Comparison of ENCODE assay signal across 18 cellular contexts in genomic region chr11:87046824-87047223, GRCh38. TPM values are rescaled to one million over a fixed set of nuclear protein-coding genes. Genes with fewer than 3 reads are reported as not detected.
DNase-seq lines count a peak whose midpoint lies in the region; ATAC-seq, FAIRE-seq and TF ChIP-seq lines count a peak whose summit lies in the region.
"Had no signal": no experiment of that assay in that cellular context is flagged by ENCODE, and none has a peak within 500 bp of the region (broad histone marks: within the 10 kb centered on the region; RNA-seq: fewer than 3 reads in every experiment).

No MANE protein-coding gene starts in this region.

- H3K36me3 Mint-ChIP-seq in WTC11 (peaks cover 17% of the 10 kb centered on the region), endodermal cell (ENCODE audit: low read depth) (peaks cover 48% of the 10 kb centered on the region), nephron progenitor cell (ENCODE audit: low read depth) (peaks cover 55% of the 10 kb centered on the region), Caco-2 (ENCODE audit: insufficient read depth, unreplicated experiment) (peaks cover 24% of the 10 kb centered on the region)
- H3K36me3 Mint-ChIP-seq in stimulated activated memory B cell treated with anti-CD40 and anti-IgM and Interleukin-4, amounts not matched to agents 10 μg/mL and 1 μg/mL and 100 μg/mL, for 72 hours = peaks cover 33% of the 10 kb centered on the region

- no peaks in the 10 kb centered on the region for H3K27me3 ChIP-seq in endodermal cell (ENCODE audit: control insufficient read depth, insufficient read depth, low read length, poor library complexity, severe bottlenecking)
- no peaks in the 10 kb centered on the region for H3K27me3 ChIP-seq in Caco-2 (replicated peaks; ENCODE audit: control insufficient read depth, insufficient read depth, low read length)
- H3K27me3 ChIP-seq: BLaER1 had no signal

- H3K9ac ChIP-seq in endodermal cell (ENCODE audit: extremely low read depth, low read length, poor library complexity, severe bottlenecking) = no peak overlapping the region
- H3K9ac ChIP-seq: BLaER1 had no signal

- H3K27me3 Mint-ChIP-seq in WTC11 (ENCODE audit: low read depth) = no peaks in the 10 kb centered on the region
- H3K27me3 Mint-ChIP-seq in endodermal cell (ENCODE audit: insufficient read depth) = no peaks in the 10 kb centered on the region
- peaks cover 2% of the 10 kb centered on the region for H3K27me3 Mint-ChIP-seq in nephron progenitor cell (ENCODE audit: low read depth, poor library complexity)
- H3K27me3 Mint-ChIP-seq in stimulated activated memory B cell treated with anti-CD40 and anti-IgM and Interleukin-4, amounts not matched to agents 10 μg/mL and 1 μg/mL and 100 μg/mL, for 72 hours = no peaks in the 10 kb centered on the region
- H3K27me3 Mint-ChIP-seq in Caco-2 (ENCODE audit: insufficient read depth, unreplicated experiment) = no peaks in the 10 kb centered on the region
- H3K27me3 Mint-ChIP-seq: B cell; CD4-positive, CD25-positive, alpha-beta regulatory T cell had no signal

- no peak overlapping the region for H3K27ac ChIP-seq in endodermal cell (ENCODE audit: low read depth, low read length)
- H3K27ac ChIP-seq: BLaER1, C4-2B had no signal

- CTCF ChIA-PET in WTC11 (lab: Charles Lee) = no interaction called here
- CTCF ChIA-PET in Caco-2 (lab: Charles Lee) = no interaction called here

- H3K9me3 Mint-ChIP-seq in WTC11 (0 out of 2 replicates have a peak, but pooled peaks cover 3% of the 10 kb centered on the region), endodermal cell (peaks cover 21% of the 10 kb centered on the region), nephron progenitor cell (peaks cover 51% of the 10 kb centered on the region), Caco-2 (ENCODE audit: unreplicated experiment) (peaks cover 12% of the 10 kb centered on the region)
- no peaks in the 10 kb centered on the region for H3K9me3 Mint-ChIP-seq in stimulated activated memory B cell treated with anti-CD40 and anti-IgM and Interleukin-4, amounts not matched to agents 10 μg/mL and 1 μg/mL and 100 μg/mL, for 72 hours
- H3K9me3 Mint-ChIP-seq: CD8-positive, alpha-beta T cell had no signal

- FAIRE-seq in GM12892 (lab: Jason Lieb, UNC) = peak; percentile 38
- FAIRE-seq: G401.6, GM19239 had no signal

- 100% methylated on average over 2 of the region's 2 CpGs; no CpG with 5 or more reads in 1 of the 2 experiments for WGBS in endodermal cell (ENCODE audit: insufficient coverage in 1 of 2, insufficient read length in 1 of 2), 2 experiments

- no peak for DNase-seq in GM12892 (ENCODE audit: insufficient read length)
- no peak for DNase-seq in WTC11 (ENCODE audit: low spot score)
- DNase-seq in endodermal cell = no peak
- no peak for DNase-seq in nephron progenitor cell
- DNase-seq in Caco-2 = no peak
- DNase-seq: CD4-positive, CD25-positive, alpha-beta regulatory T cell; CD8-positive, alpha-beta T cell; DND-41; GOT3; H7; HCEC 1CT had no signal

- no peak for ATAC-seq in WTC11
- no peak for ATAC-seq in stimulated activated memory B cell treated with anti-CD40 and anti-IgM and Interleukin-4, amounts not matched to agents 10 μg/mL and 1 μg/mL and 100 μg/mL, for 72 hours
- ATAC-seq in GM19351 (IDR thresholded peaks at IDR 0.05; ENCODE audit: unreplicated experiment) = no peak
- ATAC-seq: CD8-positive, alpha-beta T cell had no signal

- H3K9me3 ChIP-seq in endodermal cell (ENCODE audit: control insufficient read depth, low read length) (peaks cover 54% of the 10 kb centered on the region), Caco-2 (no peaks in the 10 kb centered on the region)

- H3K4me3 Mint-ChIP-seq in WTC11 = peak overlapping the region; percentile 47
- no peak overlapping the region for H3K4me3 Mint-ChIP-seq in endodermal cell
- no peak overlapping the region for H3K4me3 Mint-ChIP-seq in nephron progenitor cell
- H3K4me3 Mint-ChIP-seq in stimulated activated memory B cell treated with anti-CD40 and anti-IgM and Interleukin-4, amounts not matched to agents 10 μg/mL and 1 μg/mL and 100 μg/mL, for 72 hours = no peak overlapping the region
- H3K4me3 Mint-ChIP-seq in Caco-2 (ENCODE audit: unreplicated experiment) = no peak overlapping the region
- H3K4me3 Mint-ChIP-seq: B cell; CD4-positive, CD25-positive, alpha-beta regulatory T cell; CD8-positive, alpha-beta T cell had no signal

- no TSS peak for BruUV-seq in Caco-2 (replicated peaks; lab: Mats Ljungman, UMichigan)

- no peak for TF ChIP-seq CTCF in WTC11 (IDR thresholded peaks at IDR 0.05)
- TF ChIP-seq CTCF in endodermal cell (conservative IDR thresholded peaks at IDR 0.05) = no peak
- no peak for TF ChIP-seq CTCF in nephron progenitor cell (IDR thresholded peaks at IDR 0.05)
- no peak for TF ChIP-seq CTCF in Caco-2 (IDR thresholded peaks at IDR 0.05; ENCODE audit: insufficient read depth in 1 of 2, low read depth in 1 of 2, low read length in 1 of 2, severe bottlenecking in 1 of 2, unreplicated experiment in 1 of 2)

- POLR2A ChIA-PET in WTC11 (lab: Charles Lee) = interaction anchor here (1.0 kb wide), 1 partner anchor 9 kb away, joined by 3 read pairs; the partner anchor contains the start of gene TMEM135
- POLR2A ChIA-PET in Caco-2 (lab: Charles Lee) = interaction anchor here (0.6 kb wide), 1 partner anchor 55 kb away, joined by 6 read pairs; no protein-coding TSS in a partner anchor

- TF ChIP-seq POLR2A in GM12892 (IDR thresholded peaks at IDR 0.05; ENCODE audit: low read depth, low read length) = no peak

- H3K4me1 Mint-ChIP-seq in WTC11 (peaks cover 10% of the 10 kb centered on the region), endodermal cell (peaks cover 4% of the 10 kb centered on the region), nephron progenitor cell (no peaks in the 10 kb centered on the region), Caco-2 (ENCODE audit: low read depth, unreplicated experiment) (peaks cover 8% of the 10 kb centered on the region)
- H3K4me1 Mint-ChIP-seq in stimulated activated memory B cell treated with anti-CD40 and anti-IgM and Interleukin-4, amounts not matched to agents 10 μg/mL and 1 μg/mL and 100 μg/mL, for 72 hours = peaks cover 6% of the 10 kb centered on the region
- H3K4me1 Mint-ChIP-seq: B cell had no signal

- peak overlapping the region; percentile 64 for H3K4me3 ChIP-seq in endodermal cell (ENCODE audit: low read length)
- no peak overlapping the region for H3K4me3 ChIP-seq in Caco-2 (ENCODE audit: low read depth, low read length)
- H3K4me3 ChIP-seq: BLaER1 had no signal

- no peaks in the 10 kb centered on the region for H3K4me1 ChIP-seq in endodermal cell (ENCODE audit: control insufficient read depth, insufficient read depth, low read length)
- H3K4me1 ChIP-seq in Caco-2 = peaks cover 11% of the 10 kb centered on the region
- H3K4me1 ChIP-seq: BLaER1 had no signal

- H3K36me3 ChIP-seq in endodermal cell (ENCODE audit: control insufficient read depth, insufficient read depth, low read length) (peaks cover 52% of the 10 kb centered on the region), Caco-2 (ENCODE audit: control insufficient read depth, insufficient read depth, low read length) (peaks cover 1% of the 10 kb centered on the region; the same call in 1 of the 2 replicates)

- intact Hi-C loops in Caco-2 (cut with micrococcal nuclease; ENCODE audit: unreplicated experiment) = no loop called here

- peak overlapping the region; percentile 39 for H3K27ac Mint-ChIP-seq in WTC11
- no peak overlapping the region for H3K27ac Mint-ChIP-seq in endodermal cell
- peak overlapping the region; percentile 5 for H3K27ac Mint-ChIP-seq in nephron progenitor cell
- H3K27ac Mint-ChIP-seq in stimulated activated memory B cell treated with anti-CD40 and anti-IgM and Interleukin-4, amounts not matched to agents 10 μg/mL and 1 μg/mL and 100 μg/mL, for 72 hours = no peak overlapping the region
- no peak overlapping the region for H3K27ac Mint-ChIP-seq in Caco-2 (ENCODE audit: unreplicated experiment)
- H3K27ac Mint-ChIP-seq: B cell; CD4-positive, CD25-positive, alpha-beta regulatory T cell; CD8-positive, alpha-beta T cell had no signal

TF ChIP-seq in WTC11, 78 proteins besides CTCF, POLR2A, EP300 and RAD21 (continues in another document):
- TF ChIP-seq ZNF232 (CRISPR knock-in tag; IDR thresholded peaks at IDR 0.05) (no peak), NR3C1 (CRISPR knock-in tag; conservative IDR thresholded peaks at IDR 0.05; ENCODE audit: low read depth) (no peak), E2F5 (CRISPR knock-in tag; IDR thresholded peaks at IDR 0.05) (no peak), AR (CRISPR knock-in tag; IDR thresholded peaks at IDR 0.05) (no peak), SMAD3 (CRISPR knock-in tag; IDR thresholded peaks at IDR 0.05; ENCODE audit: borderline replicate concordance) (no peak), CBFB (CRISPR knock-in tag; IDR thresholded peaks at IDR 0.05; ENCODE audit: low read depth) (no peak)

RNA-seq across cellular contexts. Expression of gene TMEM135, which starts 9.1 kb away (rescaled TPM):
- polyA plus RNA-seq in GM12892 (2012; ENCODE audit: missing spikeins) = 19.3 TPM
- total RNA-seq in WTC11 (2021) (28.4 to 35.8 TPM (median 30.9 TPM) in 3 replicates), endodermal cell (100 to 1,000 TPM; 111 to 113 TPM), Caco-2 (2022) (88.6 and 95.2 TPM in 2 replicates)
- polyA plus RNA-seq in endodermal cell (2013, experiment 1 of 2) = 44.7 TPM
- polyA plus RNA-seq in endodermal cell (2013, experiment 2 of 2) = 36.0 TPM

Comparison
In these comparisons a context has a peak if more than half of its experiments do, and no peak if none do; other contexts are left out.
1. H3K27ac Mint-ChIP-seq: peak in WTC11 (single experiment) and nephron progenitor cell (single experiment); none in endodermal cell (single experiment), stimulated activated memory B cell treated with anti-CD40 and anti-IgM and Interleukin-4, amounts not matched to agents 10 μg/mL and 1 μg/mL and 100 μg/mL, for 72 hours (single experiment) and Caco-2 (single experiment).